ENCODE assay signal across 7 cellular contexts in genomic region chr5:129852747-129853352, GRCh38. TPM values are rescaled to one million over a fixed set of nuclear protein-coding genes. Genes with fewer than 3 reads are reported as not detected.
DNase-seq lines count a peak whose midpoint lies in the region; ATAC-seq, FAIRE-seq and TF ChIP-seq lines count a peak whose summit lies in the region.

No MANE protein-coding gene starts in this region.

- ATAC-seq in body of pancreas: peak; percentile 82

- no peaks in the 10 kb centered on the region for H3K4me1 ChIP-seq in HAP-1
- no peaks in the 10 kb centered on the region for H3K4me1 ChIP-seq in body of pancreas

- WGBS in body of pancreas, 2 donors: 6 to 8% methylated on average over 6 of the region's 6 CpGs

- in situ Hi-C loops in HAP-1 (cut with MboI; ENCODE audit: low sequenced_read_pairs): loop anchor here (5.0 kb wide), 1 partner anchor 81 kb away; no protein-coding TSS in a partner anchor

- TF ChIP-seq CTCF in body of pancreas (IDR thresholded peaks at IDR 0.05): peak; percentile 69 to 91 (median 72)

- H3K36me3 ChIP-seq in HAP-1 (replicated peaks) (no peaks in the 10 kb centered on the region), MG63 (no peaks in the 10 kb centered on the region), body of pancreas (replicated peaks in 1 of 2; ENCODE audit: insufficient read depth in 1 of 2, low read depth in 2 of 2) (no peaks in the 10 kb centered on the region)

- no peak overlapping the region for H3K27ac ChIP-seq in body of pancreas

- no peaks in the 10 kb centered on the region for H3K9me3 ChIP-seq in HAP-1
- H3K9me3 ChIP-seq in MG63: no peaks in the 10 kb centered on the region
- no peaks in the 10 kb centered on the region for H3K9me3 ChIP-seq in body of pancreas

- H3K4me3 ChIP-seq in HAP-1 (no peak overlapping the region), MG63 (no peak overlapping the region), body of pancreas (no peak overlapping the region)

- intact Hi-C loops in body of pancreas (cut with DNase I): no loop called here

- H3K27me3 ChIP-seq in HAP-1 (ENCODE audit: low read depth) (no peaks in the 10 kb centered on the region), MG63 (peaks cover 2% of the 10 kb centered on the region), body of pancreas (no peaks in the 10 kb centered on the region)

- DNase-seq in GM12891 (ENCODE audit: insufficient read length, low spot score): peak; percentile 16
- DNase-seq in HAP-1 (ENCODE audit: low spot score in 2 of 2): peak; percentile 24 to 87
- peak; percentile 63 for DNase-seq in MG63
- peak; percentile 65 for DNase-seq in T-helper 9 cell
- DNase-seq in body of pancreas: peak; percentile 67 to 80 (median 72)
- peak; percentile 76 for DNase-seq in iPS-NIHi11 (ENCODE audit: low spot score)
- DNase-seq in stimulated activated CD4-positive, alpha-beta T cell treated with anti-CD3 and anti-CD28 coated beads, Interleukin-12 subunit alpha, Interleukin-12 subunit beta, amount 100 ng/mL, for 48 hours (ENCODE audit: low read depth in 2 of 3, low spot score in 1 of 3): peak; percentile 60 to 74 (median 63)

- TF ChIP-seq POLR2A in GM12891 (IDR thresholded peaks at IDR 0.05; ENCODE audit: low read depth, low read length) (no peak), body of pancreas (IDR thresholded peaks at IDR 0.05) (no peak)

- FAIRE-seq in GM12891 (lab: Jason Lieb, UNC): peak; percentile 77

TF ChIP-seq in GM12891, 5 proteins besides CTCF, POLR2A, EP300 and RAD21:
- TF ChIP-seq PAX5 (IDR thresholded peaks at IDR 0.05; ENCODE audit: insufficient read depth, low read length, severe bottlenecking) (no peak), POLR2AphosphoS5 (IDR thresholded peaks at IDR 0.05; ENCODE audit: low read depth, low read length) (no peak), SPI1 (IDR thresholded peaks at IDR 0.05; ENCODE audit: low read depth, low read length) (no peak), TAF1 (IDR thresholded peaks at IDR 0.05; ENCODE audit: low read depth, low read length) (no peak), POU2F2 (IDR thresholded peaks at IDR 0.05; ENCODE audit: low read depth, low read length) (no peak)

RNA-seq across cellular contexts. Expression of gene CHSY3, which starts 51.4 kb away (rescaled TPM):
- polyA plus RNA-seq in GM12891 (2012; ENCODE audit: low read depth, missing spikeins): not detected
- total RNA-seq in MG63 (2014; rRNA removed; shearing (Covaris generic); ENCODE audit: low replicate concordance): not detected in 2 replicates
- 1 to 10 TPM; 3.3 to 6.5 TPM for total RNA-seq in body of pancreas

Comparison
In these comparisons a context has a peak if more than half of its experiments do, and no peak if none do; other contexts are left out.
1. DNase-seq: peak in every context shown above with its lines; median percentile 76 in iPS-NIHi11; 72 in body of pancreas; 65 in T-helper 9 cell; 63 in MG63; 63 in stimulated activated CD4-positive, alpha-beta T cell treated with anti-CD3 and anti-CD28 coated beads, Interleukin-12 subunit alpha, Interleukin-12 subunit beta, amount 100 ng/mL, for 48 hours; 56 in HAP-1; 16 in GM12891.